In the genomic region with DNA sequence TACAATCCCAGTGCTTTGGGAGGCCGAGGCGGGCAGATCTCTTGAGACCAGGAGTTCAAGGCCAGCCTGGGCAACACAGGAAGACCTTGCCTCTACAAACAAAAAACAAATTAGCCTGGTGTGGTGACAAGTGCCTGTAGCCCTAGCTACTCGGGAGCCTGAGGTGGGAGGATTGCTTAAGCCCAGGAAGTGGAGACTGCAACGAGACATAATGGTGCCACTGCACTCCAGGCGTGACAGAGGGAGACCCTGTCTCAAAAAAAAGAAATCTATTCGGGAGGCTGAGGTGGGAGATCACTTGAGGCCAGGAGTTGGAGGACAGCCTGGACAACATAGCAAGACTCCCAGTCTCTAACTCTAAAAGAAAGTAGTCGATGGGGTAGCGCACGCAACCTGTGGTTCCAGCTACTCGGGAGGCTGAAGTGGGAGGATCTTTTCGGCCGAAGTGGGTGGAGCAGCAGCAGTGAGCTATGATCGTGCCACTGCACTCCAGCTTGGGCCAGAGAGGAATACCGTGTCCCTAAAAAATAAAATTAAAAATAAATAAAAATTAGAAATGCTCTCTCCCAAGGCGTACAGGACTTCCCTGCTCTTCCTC, we compare ENCODE assay signal across 8 cellular contexts. TPM values are rescaled to one million over a fixed set of nuclear protein-coding genes. Genes with fewer than 3 reads are reported as not detected.
DNase-seq lines count a peak whose midpoint lies in the region; ATAC-seq and TF ChIP-seq lines count a peak whose summit lies in the region.

No MANE protein-coding gene starts in this region.

- H3K4me1 ChIP-seq in OCI-LY1 (ENCODE audit: insufficient read depth, low read length, severe bottlenecking) (peaks cover 14% of the 10 kb centered on the region), breast epithelium (no peaks in the 10 kb centered on the region), liver (ENCODE audit: control insufficient read depth in 4 of 4, insufficient read depth in 4 of 4, low read length in 3 of 4) (peaks cover 0 to 5% (median 4%) of the 10 kb centered on the region in 4 donors)

- H3K9me2 ChIP-seq in OCI-LY1 (ENCODE audit: low read depth, low read length), result no peaks in the 10 kb centered on the region

- H2AFZ ChIP-seq in OCI-LY1 (ENCODE audit: low read length), result 0 out of 2 replicates have a peak overlapping the region, but pooled peaks have one; percentile 17

- ATAC-seq in HG02763 (IDR thresholded peaks at IDR 0.05; ENCODE audit: unreplicated experiment) (peak; percentile 41), GM19463 (IDR thresholded peaks at IDR 0.05; ENCODE audit: unreplicated experiment) (no peak)

- H3K9me3 ChIP-seq in OCI-LY1 (ENCODE audit: low read length) (no peaks in the 10 kb centered on the region), breast epithelium (no peaks in the 10 kb centered on the region), liver (ENCODE audit: control insufficient read depth in 4 of 4, low read length in 3 of 4) (no peaks in the 10 kb centered on the region)

- H4K20me1 ChIP-seq in OCI-LY1 (ENCODE audit: insufficient read depth, low read length), result no peaks in the 10 kb centered on the region

- TF ChIP-seq RAD21 in liver (IDR thresholded peaks at IDR 0.05), result no peak

- peaks cover 6% of the 10 kb centered on the region; the same call in 1 of the 2 replicates for H3K36me3 ChIP-seq in OCI-LY1 (ENCODE audit: insufficient read depth, low read length)
- H3K36me3 ChIP-seq in breast epithelium, result no peaks in the 10 kb centered on the region
- H3K36me3 ChIP-seq in liver (ENCODE audit: control insufficient read depth in 4 of 4, insufficient read depth in 3 of 4, low read depth in 1 of 4, low read length in 3 of 4), result no peaks in the 10 kb centered on the region

- H3K4me2 ChIP-seq in OCI-LY1 (ENCODE audit: low read length), result peak overlapping the region; percentile 74

- peak overlapping the region; percentile 63 for H3K4me3 ChIP-seq in OCI-LY1 (ENCODE audit: low read depth, low read length, poor library complexity, severe bottlenecking)
- peak overlapping the region; percentile 72 to 86 (median 84) for H3K4me3 ChIP-seq in breast epithelium
- H3K4me3 ChIP-seq in liver (ENCODE audit: low read depth in 1 of 3, low read length in 3 of 3), result peak overlapping the region; percentile 14 to 90 (median 76)

- TF ChIP-seq CTCF in OCI-LY1 (IDR thresholded peaks at IDR 0.05; ENCODE audit: low read length) (no peak), breast epithelium (IDR thresholded peaks at IDR 0.05) (no peak), liver (IDR thresholded peaks at IDR 0.05; ENCODE audit: low read depth, low read length, missing input control) (no peak)

- no peak overlapping the region for H3K27ac ChIP-seq in OCI-LY1 (ENCODE audit: low read depth, low read length, poor library complexity, severe bottlenecking)
- H3K27ac ChIP-seq in breast epithelium, result peak overlapping the region; percentile 83 to 92
- H3K27ac ChIP-seq in liver (ENCODE audit: low read depth in 1 of 2, low read length in 2 of 2), result peak overlapping the region in 1 of 2 donors; percentile 73

- WGBS in liver, result 38% methylated on average over 15 of the region's 15 CpGs

- H3K79me2 ChIP-seq in OCI-LY1 (ENCODE audit: insufficient read depth, low read length), result no peaks in the 10 kb centered on the region; the same call in 1 of the 2 replicates

- intact Hi-C loops in breast epithelium (cut with DNase I; ENCODE audit: low total_unique reads), result no loop called here

- H3K9ac ChIP-seq in OCI-LY1 (ENCODE audit: low read length) (peak overlapping the region; percentile 63), liver (ENCODE audit: low read depth in 1 of 2, low read length in 2 of 2) (peak overlapping the region in 1 of 2 donors; percentile 39)

- H3K27me3 ChIP-seq in OCI-LY1 (ENCODE audit: insufficient read depth, low read length), result no peaks in the 10 kb centered on the region
- H3K27me3 ChIP-seq in breast epithelium, result no peaks in the 10 kb centered on the region
- H3K27me3 ChIP-seq in liver (ENCODE audit: control insufficient read depth in 4 of 4, insufficient read depth in 4 of 4, low read length in 3 of 4), result no peaks in the 10 kb centered on the region

- DNase-seq in GM04503 (ENCODE audit: low read depth) (peak; percentile 3), breast epithelium (ENCODE audit: low spot score in 2 of 2) (no peak), germinal center (ENCODE audit: low spot score) (no peak)
- peak; percentile 10 for DNase-seq in stimulated activated CD8-positive, alpha-beta memory T cell treated with anti-CD3 and anti-CD28 coated beads, Interleukin-15, amount 100 ng/mL, for 1 hour (ENCODE audit: low read depth)

- TF ChIP-seq POLR2A in breast epithelium (IDR thresholded peaks at IDR 0.05), result no peak

- H3F3A ChIP-seq in OCI-LY1 (ENCODE audit: insufficient read depth, low read length), result no peaks in the 10 kb centered on the region

TF ChIP-seq in liver, 16 proteins besides CTCF, POLR2A, EP300 and RAD21:
- TF ChIP-seq FOXA1 (IDR thresholded peaks at IDR 0.05) (no peak), SP1 (IDR thresholded peaks at IDR 0.05) (no peak), HNF4G (IDR thresholded peaks at IDR 0.05) (no peak), JUND (IDR thresholded peaks at IDR 0.05) (no peak), NR2F2 (IDR thresholded peaks at IDR 0.05) (no peak), TAF1 (conservative IDR thresholded peaks at IDR 0.05) (no peak), RXRA (IDR thresholded peaks at IDR 0.05) (no peak), YY1 (IDR thresholded peaks at IDR 0.05) (no peak), GABPA (IDR thresholded peaks at IDR 0.05 in 1 of 2, conservative IDR thresholded peaks at IDR 0.05 in 1 of 2) (no peak), FOXA2 (IDR thresholded peaks at IDR 0.05) (no peak), HNF4A (conservative IDR thresholded peaks at IDR 0.05) (no peak), EGR1 (IDR thresholded peaks at IDR 0.05; ENCODE audit: low read depth in 2 of 2) (no peak)
- TF ChIP-seq, protein P1, sequence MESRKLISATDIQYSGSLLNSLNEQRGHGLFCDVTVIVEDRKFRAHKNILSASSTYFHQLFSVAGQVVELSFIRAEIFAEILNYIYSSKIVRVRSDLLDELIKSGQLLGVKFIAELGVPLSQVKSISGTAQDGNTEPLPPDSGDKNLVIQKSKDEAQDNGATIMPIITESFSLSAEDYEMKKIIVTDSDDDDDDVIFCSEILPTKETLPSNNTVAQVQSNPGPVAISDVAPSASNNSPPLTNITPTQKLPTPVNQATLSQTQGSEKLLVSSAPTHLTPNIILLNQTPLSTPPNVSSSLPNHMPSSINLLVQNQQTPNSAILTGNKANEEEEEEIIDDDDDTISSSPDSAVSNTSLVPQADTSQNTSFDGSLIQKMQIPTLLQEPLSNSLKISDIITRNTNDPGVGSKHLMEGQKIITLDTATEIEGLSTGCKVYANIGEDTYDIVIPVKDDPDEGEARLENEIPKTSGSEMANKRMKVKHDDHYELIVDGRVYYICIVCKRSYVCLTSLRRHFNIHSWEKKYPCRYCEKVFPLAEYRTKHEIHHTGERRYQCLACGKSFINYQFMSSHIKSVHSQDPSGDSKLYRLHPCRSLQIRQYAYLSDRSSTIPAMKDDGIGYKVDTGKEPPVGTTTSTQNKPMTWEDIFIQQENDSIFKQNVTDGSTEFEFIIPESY (IDR thresholded peaks at IDR 0.05), result no peak
- TF ChIP-seq, protein P2, sequence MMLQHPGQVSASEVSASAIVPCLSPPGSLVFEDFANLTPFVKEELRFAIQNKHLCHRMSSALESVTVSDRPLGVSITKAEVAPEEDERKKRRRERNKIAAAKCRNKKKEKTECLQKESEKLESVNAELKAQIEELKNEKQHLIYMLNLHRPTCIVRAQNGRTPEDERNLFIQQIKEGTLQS (IDR thresholded peaks at IDR 0.05), result no peak
- TF ChIP-seq, protein P3, sequence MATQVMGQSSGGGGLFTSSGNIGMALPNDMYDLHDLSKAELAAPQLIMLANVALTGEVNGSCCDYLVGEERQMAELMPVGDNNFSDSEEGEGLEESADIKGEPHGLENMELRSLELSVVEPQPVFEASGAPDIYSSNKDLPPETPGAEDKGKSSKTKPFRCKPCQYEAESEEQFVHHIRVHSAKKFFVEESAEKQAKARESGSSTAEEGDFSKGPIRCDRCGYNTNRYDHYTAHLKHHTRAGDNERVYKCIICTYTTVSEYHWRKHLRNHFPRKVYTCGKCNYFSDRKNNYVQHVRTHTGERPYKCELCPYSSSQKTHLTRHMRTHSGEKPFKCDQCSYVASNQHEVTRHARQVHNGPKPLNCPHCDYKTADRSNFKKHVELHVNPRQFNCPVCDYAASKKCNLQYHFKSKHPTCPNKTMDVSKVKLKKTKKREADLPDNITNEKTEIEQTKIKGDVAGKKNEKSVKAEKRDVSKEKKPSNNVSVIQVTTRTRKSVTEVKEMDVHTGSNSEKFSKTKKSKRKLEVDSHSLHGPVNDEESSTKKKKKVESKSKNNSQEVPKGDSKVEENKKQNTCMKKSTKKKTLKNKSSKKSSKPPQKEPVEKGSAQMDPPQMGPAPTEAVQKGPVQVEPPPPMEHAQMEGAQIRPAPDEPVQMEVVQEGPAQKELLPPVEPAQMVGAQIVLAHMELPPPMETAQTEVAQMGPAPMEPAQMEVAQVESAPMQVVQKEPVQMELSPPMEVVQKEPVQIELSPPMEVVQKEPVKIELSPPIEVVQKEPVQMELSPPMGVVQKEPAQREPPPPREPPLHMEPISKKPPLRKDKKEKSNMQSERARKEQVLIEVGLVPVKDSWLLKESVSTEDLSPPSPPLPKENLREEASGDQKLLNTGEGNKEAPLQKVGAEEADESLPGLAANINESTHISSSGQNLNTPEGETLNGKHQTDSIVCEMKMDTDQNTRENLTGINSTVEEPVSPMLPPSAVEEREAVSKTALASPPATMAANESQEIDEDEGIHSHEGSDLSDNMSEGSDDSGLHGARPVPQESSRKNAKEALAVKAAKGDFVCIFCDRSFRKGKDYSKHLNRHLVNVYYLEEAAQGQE (IDR thresholded peaks at IDR 0.05), result no peak
- TF ChIP-seq, protein P4, sequence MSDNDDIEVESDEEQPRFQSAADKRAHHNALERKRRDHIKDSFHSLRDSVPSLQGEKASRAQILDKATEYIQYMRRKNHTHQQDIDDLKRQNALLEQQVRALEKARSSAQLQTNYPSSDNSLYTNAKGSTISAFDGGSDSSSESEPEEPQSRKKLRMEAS (IDR thresholded peaks at IDR 0.05), result no peak

RNA-seq across cellular contexts. Expression of a gene that starts 0.8 kb away (rescaled TPM):
- total RNA-seq in breast epithelium, result 1 to 10 TPM; 3.0 to 6.3 (median 5.6) TPM
- 1 to 10 TPM; 1.2 to 2.4 TPM for total RNA-seq in liver
- 1 to 10 TPM; 1.4 to 2.0 TPM for polyA plus RNA-seq in liver

RNA-seq across cellular contexts. Expression of a gene that starts 48.9 kb away (rescaled TPM):
- total RNA-seq in breast epithelium, result 10 to 100 TPM; 23.0 to 37.3 (median 33.8) TPM
- 10 to 100 TPM; 21.3 to 75.2 TPM for total RNA-seq in liver
- 10 to 100 TPM; 13.8 to 32.7 TPM for polyA plus RNA-seq in liver

Comparison
In these comparisons a context has a peak if more than half of its experiments do, and no peak if none do; other contexts are left out.
1. DNase-seq: peak in GM04503 (single experiment) and stimulated activated CD8-positive, alpha-beta memory T cell treated with anti-CD3 and anti-CD28 coated beads, Interleukin-15, amount 100 ng/mL, for 1 hour (single experiment); none in breast epithelium (0 of 2) and germinal center (single experiment).
2. Peak in every context shown above with its lines, with median percentiles within 50 percentile points of each other: H3K4me3 ChIP-seq.